In the genomic region with DNA sequence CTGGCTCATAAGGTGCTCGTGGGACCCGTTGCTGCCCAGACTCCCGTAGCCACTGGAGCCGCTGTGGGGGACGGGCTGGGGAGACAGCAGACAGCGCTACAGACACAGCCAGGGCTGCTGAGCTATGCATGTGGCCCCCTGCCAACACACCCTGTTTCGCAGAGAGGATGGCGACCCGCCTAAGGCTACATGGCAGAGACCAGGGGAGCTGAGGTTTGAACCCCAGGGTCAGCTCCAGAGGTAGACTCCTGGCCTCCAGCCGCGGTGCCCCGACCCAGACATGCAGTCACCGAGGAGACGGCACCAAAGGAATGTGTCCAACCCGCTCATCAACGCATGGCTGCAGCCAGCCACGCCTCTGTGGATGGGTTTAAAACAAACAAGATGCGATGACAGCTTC, we compare ENCODE assay signal across 27 cellular contexts. TPM values are rescaled to one million over a fixed set of nuclear protein-coding genes. Genes with fewer than 3 reads are reported as not detected.
DNase-seq lines count a peak whose midpoint lies in the region; ATAC-seq and TF ChIP-seq lines count a peak whose summit lies in the region.
"Had no signal": no experiment of that assay in that cellular context is flagged by ENCODE, and none has a peak within 500 bp of the region (broad histone marks: within the 10 kb centered on the region; RNA-seq: fewer than 3 reads in every experiment).

No MANE protein-coding gene starts in this region.

- no peaks in the 10 kb centered on the region for H3K9me3 ChIP-seq in T-helper 17 cell (ENCODE audit: control insufficient read depth, low read length, poor library complexity, severe bottlenecking)
- no peaks in the 10 kb centered on the region for H3K9me3 ChIP-seq in parathyroid adenoma (ENCODE audit: control insufficient read depth, low read length)
- H3K9me3 ChIP-seq: esophagus muscularis mucosa, gastroesophageal sphincter, thoracic aorta had no signal

- TF ChIP-seq CTCF in parathyroid adenoma (IDR thresholded peaks at IDR 0.05), result no peak

- H3K4me3 ChIP-seq in parathyroid adenoma (ENCODE audit: low read depth, low read length), result no peak overlapping the region
- H3K4me3 ChIP-seq: esophagus muscularis mucosa, gastroesophageal sphincter, lung, thoracic aorta had no signal

- no peaks in the 10 kb centered on the region for H3K27me3 ChIP-seq in parathyroid adenoma (ENCODE audit: control insufficient read depth, insufficient read depth, low read length)
- H3K27me3 ChIP-seq: esophagus muscularis mucosa, gastroesophageal sphincter had no signal

- no peaks in the 10 kb centered on the region for H3K9me3 Mint-ChIP-seq in activated naive CD8-positive, alpha-beta T cell treated with anti-CD3 and anti-CD28 coated beads, Interleukin-2, amount 50 U/mL, for 24 hours
- H3K9me3 Mint-ChIP-seq: naive B cell; stimulated activated effector memory CD8-positive, alpha-beta T cell treated with anti-CD3 and anti-CD28 coated beads, Interleukin-12 subunit alpha, Interleukin-12 subunit beta, amount 100 ng/mL, for 72 hours had no signal

- peak overlapping the region; percentile 13 for H2AFZ ChIP-seq in parathyroid adenoma

- no peaks in the 10 kb centered on the region for H3K79me2 ChIP-seq in parathyroid adenoma

- ATAC-seq in T-helper 17 cell, result no peak
- ATAC-seq in left ventricle myocardium superior, result peak; percentile 52
- ATAC-seq in activated naive CD8-positive, alpha-beta T cell treated with anti-CD3 and anti-CD28 coated beads, Interleukin-2, amount 50 U/mL, for 24 hours, result no peak
- ATAC-seq: gastroesophageal sphincter; stimulated activated effector memory CD8-positive, alpha-beta T cell treated with anti-CD3 and anti-CD28 coated beads, Interleukin-12 subunit alpha, Interleukin-12 subunit beta, amount 100 ng/mL, for 72 hours had no signal

- H3K36me3 Mint-ChIP-seq in T-helper 17 cell (ENCODE audit: low read depth), result peaks cover 5% of the 10 kb centered on the region
- H3K36me3 Mint-ChIP-seq in activated naive CD8-positive, alpha-beta T cell treated with anti-CD3 and anti-CD28 coated beads, Interleukin-2, amount 50 U/mL, for 24 hours (ENCODE audit: low read depth), result peaks cover 10% of the 10 kb centered on the region
- H3K36me3 Mint-ChIP-seq: naive B cell had no signal

- no peaks in the 10 kb centered on the region for H3K27me3 Mint-ChIP-seq in T-helper 17 cell
- H3K27me3 Mint-ChIP-seq in activated naive CD8-positive, alpha-beta T cell treated with anti-CD3 and anti-CD28 coated beads, Interleukin-2, amount 50 U/mL, for 24 hours, result no peaks in the 10 kb centered on the region
- H3K27me3 Mint-ChIP-seq: naive B cell, progenitor cell of endocrine pancreas had no signal

- H3K4me1 Mint-ChIP-seq in T-helper 17 cell, result peaks cover 6% of the 10 kb centered on the region
- H3K4me1 Mint-ChIP-seq in activated naive CD8-positive, alpha-beta T cell treated with anti-CD3 and anti-CD28 coated beads, Interleukin-2, amount 50 U/mL, for 24 hours, result peaks cover 3% of the 10 kb centered on the region

- peak overlapping the region; percentile 70 for H3K4me2 ChIP-seq in parathyroid adenoma (ENCODE audit: low read length)

- intact Hi-C loops in left ventricle myocardium superior (cut with micrococcal nuclease), result no loop called here

- H3K36me3 ChIP-seq in parathyroid adenoma (ENCODE audit: control insufficient read depth, insufficient read depth, low read length), result no peaks in the 10 kb centered on the region

- no peak overlapping the region for H3K4me3 Mint-ChIP-seq in T-helper 17 cell
- H3K4me3 Mint-ChIP-seq in activated naive CD8-positive, alpha-beta T cell treated with anti-CD3 and anti-CD28 coated beads, Interleukin-2, amount 50 U/mL, for 24 hours, result no peak overlapping the region
- H3K4me3 Mint-ChIP-seq: stimulated activated effector memory CD8-positive, alpha-beta T cell treated with anti-CD3 and anti-CD28 coated beads, Interleukin-12 subunit alpha, Interleukin-12 subunit beta, amount 100 ng/mL, for 72 hours had no signal

- peak overlapping the region; percentile 34 for H3K27ac Mint-ChIP-seq in T-helper 17 cell
- H3K27ac Mint-ChIP-seq in activated naive CD8-positive, alpha-beta T cell treated with anti-CD3 and anti-CD28 coated beads, Interleukin-2, amount 50 U/mL, for 24 hours, result no peak overlapping the region
- H3K27ac Mint-ChIP-seq: progenitor cell of endocrine pancreas; stimulated activated effector memory CD8-positive, alpha-beta T cell treated with anti-CD3 and anti-CD28 coated beads, Interleukin-12 subunit alpha, Interleukin-12 subunit beta, amount 100 ng/mL, for 72 hours had no signal

- H3K27ac ChIP-seq in parathyroid adenoma, result no peak overlapping the region
- H3K27ac ChIP-seq: HL-60, thoracic aorta had no signal

- peak; percentile 93 for DNase-seq in HK-2 (ENCODE audit: unreplicated experiment)
- no peak for DNase-seq in T-helper 17 cell
- DNase-seq in left ventricle myocardium superior, result peak; percentile 66
- DNase-seq in NCI-H1105 (lab: John Stamatoyannopoulos, UW), result no peak
- DNase-seq in ecto neural progenitor cell (ENCODE audit: low spot score), result no peak
- DNase-seq in activated naive CD8-positive, alpha-beta T cell treated with anti-CD3 and anti-CD28 coated beads, Interleukin-2, amount 50 U/mL, for 24 hours, result no peak
- DNase-seq in NCI-H1417 (lab: John Stamatoyannopoulos, UW), result no peak
- DNase-seq: activated CD4-positive, alpha-beta T cell treated with anti-CD3 and anti-CD28 coated beads, Interleukin-2, amount 50 U/mL, for 4 hours; activated gamma-delta T cell; amniotic stem cell; DND-41; effector CD8-positive, alpha-beta T cell; HCEC 1CT; MV-4-11; naive B cell; NCI-H2107; NCI-H510A treated with DMSO at 0.1 percent for 48 hours; SHP77; T-helper 1 cell had no signal

- no peak overlapping the region for H3K9ac ChIP-seq in parathyroid adenoma

- H3K4me1 ChIP-seq in parathyroid adenoma, result peaks cover 16% of the 10 kb centered on the region

RNA-seq across cellular contexts. Expression of a gene that starts 21.0 kb away (rescaled TPM):
- 1 to 10 TPM in 1 of 2 donors, under 1 TPM in 1; 0.47 to 1.3 TPM for total RNA-seq in T-helper 17 cell
- total RNA-seq in left ventricle myocardium superior, result 2.7 TPM

RNA-seq across cellular contexts. Expression of a gene that starts 27.5 kb away (rescaled TPM):
- 10 to 100 TPM; 40.7 to 40.8 TPM for total RNA-seq in T-helper 17 cell
- total RNA-seq in left ventricle myocardium superior, result 4.5 TPM

RNA-seq across cellular contexts. Expression of a gene that starts 57.4 kb away (rescaled TPM):
- total RNA-seq in T-helper 17 cell (100 to 1,000 TPM; 114 to 123 TPM), left ventricle myocardium superior (26.7 TPM)

RNA-seq across cellular contexts. Expression of a gene that starts 59.4 kb away (rescaled TPM):
- total RNA-seq in T-helper 17 cell, result 1 to 10 TPM; 8.9 to 9.3 TPM
- 13.8 TPM for total RNA-seq in left ventricle myocardium superior

Comparison
In these comparisons a context has a peak if more than half of its experiments do, and no peak if none do; other contexts are left out.
1. DNase-seq: peak in HK-2 (single experiment) and left ventricle myocardium superior (single experiment); none in T-helper 17 cell (0 of 3), NCI-H1105 (single experiment), ecto neural progenitor cell (single experiment), activated naive CD8-positive, alpha-beta T cell treated with anti-CD3 and anti-CD28 coated beads, Interleukin-2, amount 50 U/mL, for 24 hours (single experiment) and NCI-H1417 (0 of 3).